In the genomic region with DNA sequence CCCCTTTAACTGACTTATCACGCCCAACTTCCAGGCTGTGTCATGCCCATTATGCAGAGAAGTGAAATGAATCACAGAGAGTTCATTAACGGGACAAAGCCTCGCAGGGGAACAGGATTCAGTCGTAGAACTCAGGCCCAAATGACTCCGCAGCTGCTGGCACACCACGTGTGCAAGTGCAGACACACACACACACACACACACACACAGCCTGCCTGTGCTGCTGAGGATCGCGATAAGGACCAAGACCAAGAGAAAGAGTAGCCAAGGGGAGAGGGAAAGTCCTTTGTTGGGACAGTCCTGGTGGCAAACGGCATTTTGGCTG, we compare ENCODE assay signal across 8 cellular contexts.
A peak's percentile ranks its signal among the peaks of the same experiment; 100 is the strongest.
DNase-seq lines count a peak whose midpoint lies in the region; ATAC-seq and TF ChIP-seq lines count a peak whose summit lies in the region.

No MANE protein-coding gene starts in this region.

- H3K9me3 ChIP-seq in colonic mucosa = no peaks in the 10 kb centered on the region

- H3K4me1 ChIP-seq in colonic mucosa = peaks cover 3% of the 10 kb centered on the region

- H3K4me3 ChIP-seq in AG04449 (ENCODE audit: low read depth, low read length) (peak overlapping the region; percentile 33), colonic mucosa (no peak overlapping the region)

- no peaks in the 10 kb centered on the region for H3K36me3 ChIP-seq in colonic mucosa

- H3K9me3 Mint-ChIP-seq in memory B cell = no peaks in the 10 kb centered on the region

- H3K27ac ChIP-seq in colonic mucosa = no peak overlapping the region

- H3K27me3 ChIP-seq in colonic mucosa = no peaks in the 10 kb centered on the region

- CTCF ChIA-PET in AG04449 (lab: Yijun Ruan, JAX) = interaction anchor here (10.9 kb wide), 1 partner anchor 17 kb away, joined by 180 read pairs; no protein-coding TSS in a partner anchor

- peak overlapping the region; percentile 12 for H3K27ac Mint-ChIP-seq in memory B cell

- ATAC-seq in GM19025 (IDR thresholded peaks at IDR 0.05; ENCODE audit: low read depth, unreplicated experiment) = peak; percentile 61
- ATAC-seq in HG03342 (IDR thresholded peaks at IDR 0.05; ENCODE audit: unreplicated experiment) = peak; percentile 67
- ATAC-seq in memory B cell (ENCODE audit: low read depth) = peak; percentile 81
- ATAC-seq in GM21360 (IDR thresholded peaks at IDR 0.05; ENCODE audit: unreplicated experiment) = no peak

- H3K4me3 Mint-ChIP-seq in memory B cell = peak overlapping the region; percentile 89

- intact Hi-C loops in colonic mucosa (cut with DNase I) = no loop called here

- TF ChIP-seq CTCF in AG04449 (IDR thresholded peaks at IDR 0.05; ENCODE audit: insufficient read depth, low read length, missing control alignments) = no peak
- no peak for TF ChIP-seq CTCF in colonic mucosa (IDR thresholded peaks at IDR 0.05)

- H3K9ac ChIP-seq in colonic mucosa (ENCODE audit: low read depth in 2 of 2, low read length in 2 of 2) = peak overlapping the region in 1 of 2 donors; percentile 15

- H3K36me3 Mint-ChIP-seq in memory B cell = no peaks in the 10 kb centered on the region

- H3K4me1 Mint-ChIP-seq in memory B cell = peaks cover 18% of the 10 kb centered on the region

- peak; percentile 76 for DNase-seq in AG04449 (ENCODE audit: low read depth, low spot score)
- DNase-seq in T-helper 9 cell = peak; percentile 16
- DNase-seq in colonic mucosa = peak; percentile 49
- DNase-seq in memory B cell (ENCODE audit: low spot score in 2 of 2) = peak in 1 of 2 donors; percentile 29
- DNase-seq in stromal cell of bone marrow (ENCODE audit: low read depth) = peak; percentile 97

- POLR2A ChIA-PET in AG04449 (lab: Yijun Ruan, JAX) = interaction anchor here (0.7 to 2.2 kb wide), 7 partner anchors 8 to 124 kb away, joined by 3 to 10 read pairs (median 3); partner anchors contain the start of gene YWHAQ

- peaks cover 20% of the 10 kb centered on the region for H3K27me3 Mint-ChIP-seq in memory B cell
